In the genomic region with DNA sequence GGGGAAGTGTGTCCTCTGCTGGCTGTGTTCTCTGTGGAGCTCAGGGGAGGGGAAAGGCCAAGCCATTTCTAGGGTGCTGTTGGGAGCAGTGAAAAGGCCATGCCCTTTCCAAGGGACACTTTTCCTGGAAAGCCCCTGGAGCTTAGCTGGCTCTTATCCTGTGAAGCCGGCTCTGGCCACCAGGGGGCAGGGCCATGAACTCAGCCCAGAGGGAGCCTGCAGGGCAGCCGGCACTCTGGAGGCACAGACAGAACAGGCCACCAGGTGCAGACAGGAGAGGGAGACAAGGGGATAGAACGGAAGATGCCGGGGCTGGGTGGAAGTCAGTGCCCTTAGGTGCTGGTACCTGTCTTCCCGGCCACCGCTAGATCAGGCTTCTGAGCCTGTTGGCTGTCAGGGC, we compare ENCODE assay signal across 8 cellular contexts. TPM values are rescaled to one million over a fixed set of nuclear protein-coding genes. Genes with fewer than 3 reads are reported as not detected.
A peak's percentile ranks its signal among the peaks of the same experiment; 100 is the strongest.
DNase-seq lines count a peak whose midpoint lies in the region; ATAC-seq and TF ChIP-seq lines count a peak whose summit lies in the region.
"Not testable (repeated sequence)": the region's sequence is repeated elsewhere in the genome, so short reads cannot be mapped to it uniquely, and the experiment has no call there.

No MANE protein-coding gene starts in this region.

- not testable (repeated sequence) for H3K9me3 Mint-ChIP-seq in activated T-cell treated with anti-CD3 and anti-CD28 coated beads, Interleukin-2, amount 50 U/mL, for 4 hours; MCF 10A (ENCODE audit: unreplicated experiment); immature natural killer cell; type B pancreatic cell

- not testable (repeated sequence) for BruUV-seq in HCT116 (replicated peaks; lab: Mats Ljungman, UMichigan); MCF 10A (replicated peaks; lab: Mats Ljungman, UMichigan)

- peak; percentile 90 for ATAC-seq in HCT116
- ATAC-seq in activated CD4-positive, CD25-positive, alpha-beta regulatory T cell treated with anti-CD3 and anti-CD28 coated beads, Interleukin-2, amount 50 U/mL, for 24 hours = peak; percentile 58 to 76
- peak; percentile 57 to 78 for ATAC-seq in activated T-cell treated with anti-CD3 and anti-CD28 coated beads, Interleukin-2, amount 50 U/mL, for 4 hours

- TF ChIP-seq CTCF in HCT116 (IDR thresholded peaks at IDR 0.05 in 2 of 3, conservative IDR thresholded peaks at IDR 0.05 in 1 of 3; ENCODE audit: borderline replicate concordance in 1 of 3, insufficient read depth in 1 of 3, low read depth in 2 of 3, low read length in 2 of 3) = not testable (repeated sequence)
- TF ChIP-seq CTCF in MCF 10A (IDR thresholded peaks at IDR 0.05; ENCODE audit: unreplicated experiment) = peak; percentile 12
- TF ChIP-seq CTCF in parathyroid adenoma (IDR thresholded peaks at IDR 0.05) = peak; percentile 9
- TF ChIP-seq CTCF in type B pancreatic cell (conservative IDR thresholded peaks at IDR 0.05) = peak; percentile 61

- not testable (repeated sequence) for H3K27ac Mint-ChIP-seq in MCF 10A (ENCODE audit: low read depth, unreplicated experiment); immature natural killer cell; type B pancreatic cell

- TF ChIP-seq POLR2A in HCT116 (IDR thresholded peaks at IDR 0.05; ENCODE audit: borderline replicate concordance, extremely low read depth, insufficient read depth, insufficient read length) = not testable (repeated sequence)

- H3K4me3 Mint-ChIP-seq in activated T-cell treated with anti-CD3 and anti-CD28 coated beads, Interleukin-2, amount 50 U/mL, for 4 hours; MCF 10A (ENCODE audit: unreplicated experiment); immature natural killer cell; type B pancreatic cell: not testable (repeated sequence)

- not testable (repeated sequence) for TF ChIP-seq RAD21 in HCT116 (IDR thresholded peaks at IDR 0.05; ENCODE audit: low read depth)

- RAD21 ChIA-PET in HCT116 (lab: Charles Lee; ENCODE audit: low non-redundant PET in 1 of 2, low total read pairs in 2 of 2, uncharacterized antibody in 2 of 2, unreplicated experiment in 2 of 2) = not testable (repeated sequence)

- not testable (repeated sequence) for H3K9me2 ChIP-seq in HCT116 (ENCODE audit: insufficient read depth)

- H3K36me3 ChIP-seq in HCT116 (ENCODE audit: control insufficient read depth in 1 of 2, insufficient read depth in 2 of 2, low read length in 2 of 2); parathyroid adenoma (ENCODE audit: control insufficient read depth, insufficient read depth, low read length): not testable (repeated sequence)

- H3K4me1 Mint-ChIP-seq in activated T-cell treated with anti-CD3 and anti-CD28 coated beads, Interleukin-2, amount 50 U/mL, for 4 hours (ENCODE audit: low read depth); MCF 10A (ENCODE audit: insufficient read depth, unreplicated experiment); immature natural killer cell; type B pancreatic cell (ENCODE audit: unreplicated experiment): not testable (repeated sequence)

- intact Hi-C loops in HCT116 (cut with micrococcal nuclease); MCF 10A (cut with micrococcal nuclease): not testable (repeated sequence)

- not testable (repeated sequence) for H3K79me2 ChIP-seq in HCT116 (ENCODE audit: insufficient read depth, low read length); parathyroid adenoma

- not testable (repeated sequence) for DNase-seq in HCT116 (ENCODE audit: low read depth, low spot score); MCF 10A (ENCODE audit: unreplicated experiment)
- peak; percentile 62 for DNase-seq in activated T-cell treated with anti-CD3 and anti-CD28 coated beads, Interleukin-2, amount 50 U/mL, for 4 hours
- peak; percentile 43 to 55 (median 47) for DNase-seq in immature natural killer cell
- peak; percentile 14 to 16 (median 16) for DNase-seq in stimulated activated CD4-positive, alpha-beta T cell treated with anti-CD3 and anti-CD28 coated beads, TNF-alpha, amount 100 ng/mL, for 4 hours (ENCODE audit: low read depth in 3 of 3)
- DNase-seq in type B pancreatic cell (ENCODE audit: extremely low spot score, unreplicated experiment) = peak; percentile 70

- H3K27ac ChIP-seq in HCT116 (ENCODE audit: low read depth, low read length); parathyroid adenoma: not testable (repeated sequence)

- H3K4me1 ChIP-seq in HCT116 (ENCODE audit: control insufficient read depth in 1 of 2, insufficient read depth in 2 of 2, low read length in 2 of 2); parathyroid adenoma: not testable (repeated sequence)

- not testable (repeated sequence) for H3K9me3 ChIP-seq in HCT116 (ENCODE audit: control insufficient read depth in 1 of 2, insufficient read depth in 1 of 2, low read depth in 1 of 2, low read length in 2 of 2); parathyroid adenoma (ENCODE audit: control insufficient read depth, low read length)

- not testable (repeated sequence) for H3K27me3 Mint-ChIP-seq in activated T-cell treated with anti-CD3 and anti-CD28 coated beads, Interleukin-2, amount 50 U/mL, for 4 hours (ENCODE audit: low read depth); MCF 10A (ENCODE audit: insufficient read depth, unreplicated experiment); immature natural killer cell (ENCODE audit: low read depth in 3 of 3); type B pancreatic cell

- CTCF ChIA-PET in HCT116 (lab: Charles Lee); MCF 10A (lab: Yijun Ruan, JAX): not testable (repeated sequence)

- H3K27me3 ChIP-seq in HCT116 (ENCODE audit: insufficient read depth, low read length); parathyroid adenoma (ENCODE audit: control insufficient read depth, insufficient read depth, low read length): not testable (repeated sequence)

- H4K20me1 ChIP-seq in HCT116 (ENCODE audit: insufficient read depth) = not testable (repeated sequence)

- POLR2A ChIA-PET in HCT116 (lab: Charles Lee); MCF 10A (lab: Yijun Ruan, JAX): not testable (repeated sequence)

- H3K9ac ChIP-seq in HCT116 (ENCODE audit: low read length); parathyroid adenoma: not testable (repeated sequence)

- H3K36me3 Mint-ChIP-seq in activated T-cell treated with anti-CD3 and anti-CD28 coated beads, Interleukin-2, amount 50 U/mL, for 4 hours (ENCODE audit: insufficient read depth); MCF 10A (ENCODE audit: insufficient read depth, unreplicated experiment); immature natural killer cell; type B pancreatic cell: not testable (repeated sequence)

- not testable (repeated sequence) for H3K4me3 ChIP-seq in HCT116 (replicated peaks in 1 of 2; ENCODE audit: low read depth in 1 of 2, low read length in 2 of 2); parathyroid adenoma (ENCODE audit: low read depth, low read length)

- H3K4me2 ChIP-seq in HCT116 (ENCODE audit: low read length); parathyroid adenoma (ENCODE audit: low read length): not testable (repeated sequence)

- not testable (repeated sequence) for H2AFZ ChIP-seq in HCT116 (ENCODE audit: low read depth, low read length, poor library complexity, severe bottlenecking); parathyroid adenoma

RNA-seq across cellular contexts. Expression of gene CHRFAM7A, which starts 5.6 kb away (rescaled TPM):
- total RNA-seq in HCT116 (2021; ENCODE audit: unreplicated experiment) (7.4 TPM), MCF 10A (2022) (1.9 TPM in 1 of 2 replicates, not detected in the other), type B pancreatic cell (ENCODE audit: low replicate concordance) (0.55 and 3.8 TPM in 2 replicates)
- polyA plus RNA-seq in HCT116 (2012) = 0.98 and 2.1 TPM in 2 replicates
- total RNA-seq in activated T-cell treated with anti-CD3 and anti-CD28 coated beads, Interleukin-2, amount 50 U/mL, for 4 hours = under 1 TPM in 2 of 3 donors, not detected in 1; 0.29 to 0.90 TPM
- 1 to 10 TPM in 1 of 3 donors, not detected in 2; 3.2 TPM for polyA plus RNA-seq in immature natural killer cell

RNA-seq across cellular contexts. Expression of gene GOLGA8R, which starts 15.1 kb away (rescaled TPM):
- total RNA-seq in HCT116 (2021; ENCODE audit: unreplicated experiment) (0.57 TPM), MCF 10A (2022) (3.0 and 5.3 TPM in 2 replicates), type B pancreatic cell (ENCODE audit: low replicate concordance) (0.95 and 1.8 TPM in 2 replicates)
- polyA plus RNA-seq in HCT116 (2012) = 0.55 and 0.59 TPM in 2 replicates
- total RNA-seq in activated T-cell treated with anti-CD3 and anti-CD28 coated beads, Interleukin-2, amount 50 U/mL, for 4 hours = under 1 TPM; 0.28 to 0.61 (median 0.35) TPM
- polyA plus RNA-seq in immature natural killer cell = 1 to 10 TPM in 2 of 3 donors, under 1 TPM in 1; 0.70 to 2.6 (median 1.8) TPM
